Comparison of ENCODE assay signal across 7 cellular contexts in the genomic region with DNA sequence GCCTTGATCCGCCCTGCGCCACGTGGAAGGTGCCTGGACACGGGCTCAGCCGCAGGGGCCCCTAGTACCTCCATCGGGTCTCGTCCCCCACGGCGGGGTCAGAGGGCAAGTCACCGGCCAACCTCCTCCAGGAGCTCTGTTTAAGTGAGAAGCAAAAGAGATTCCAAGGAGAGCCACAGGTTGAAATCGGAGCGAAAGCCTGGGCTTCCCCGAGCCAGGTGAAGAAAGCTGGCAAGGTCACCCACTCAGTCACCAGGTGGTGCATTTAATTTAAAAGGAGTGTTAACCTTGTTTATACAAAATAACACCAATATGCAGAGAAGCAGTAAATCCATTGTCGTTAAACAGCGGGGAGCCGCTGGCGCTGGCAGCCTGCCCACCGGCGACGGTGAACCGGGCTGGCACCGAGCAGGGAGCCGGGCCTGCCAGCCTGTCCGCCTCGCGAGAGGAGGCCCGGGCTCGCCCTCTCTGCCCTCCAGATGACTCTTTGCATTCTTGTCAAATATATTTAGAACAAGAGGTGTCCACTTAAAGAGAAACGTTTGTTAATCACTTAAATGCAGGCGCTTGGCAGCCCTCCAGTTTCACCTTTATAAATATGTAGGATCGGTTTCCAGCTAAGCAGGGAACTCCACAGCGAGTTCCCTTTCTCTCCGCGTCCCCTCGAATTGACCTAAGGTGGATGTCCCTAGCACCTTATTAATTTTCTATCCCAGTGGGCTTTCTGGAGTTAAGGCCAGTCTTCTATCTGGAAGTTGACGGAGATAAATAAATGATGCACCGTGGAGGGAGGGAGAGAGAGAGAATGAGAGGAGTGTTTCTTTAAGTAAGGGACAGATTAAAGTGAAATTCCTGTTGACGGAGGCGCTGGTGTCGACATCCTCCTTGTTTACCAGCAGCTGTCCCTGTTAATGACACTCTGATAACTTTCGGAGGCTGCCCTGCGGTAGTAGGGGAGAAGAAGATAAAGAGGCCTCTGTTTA.
DNase-seq lines count a peak whose midpoint lies in the region; ATAC-seq and TF ChIP-seq lines count a peak whose summit lies in the region.

No MANE protein-coding gene starts in this region.

- ATAC-seq in HG02759 (IDR thresholded peaks at IDR 0.05; ENCODE audit: unreplicated experiment) = peak; percentile 47
- peak; percentile 57 for ATAC-seq in mucosa of descending colon

- H3K27me3 ChIP-seq in endodermal cell (ENCODE audit: control insufficient read depth, insufficient read depth, low read length, poor library complexity, severe bottlenecking) = no peaks in the 10 kb centered on the region

- peak overlapping the region; percentile 70 for H3K4me3 ChIP-seq in endodermal cell (ENCODE audit: low read length)
- H3K4me3 ChIP-seq in mucosa of descending colon = no peak overlapping the region

- peak overlapping the region; percentile 45 for H3K9ac ChIP-seq in endodermal cell (ENCODE audit: extremely low read depth, low read length, poor library complexity, severe bottlenecking)

- H3K27ac Mint-ChIP-seq in endodermal cell = peak overlapping the region; percentile 89

- no peak overlapping the region for H3K27ac ChIP-seq in endodermal cell (ENCODE audit: low read depth, low read length)

- DNase-seq in NCI-H510A (lab: John Stamatoyannopoulos, UW) = peak; percentile 53
- DNase-seq in endodermal cell = peak; percentile 85
- DNase-seq in mucosa of descending colon = peak; percentile 43 to 45 (median 44)
- no peak for DNase-seq in stimulated activated CD8-positive, alpha-beta memory T cell treated with anti-CD3 and anti-CD28 coated beads, Interleukin-4, amount 100 ng/mL, for 48 hours
- no peak for DNase-seq in AG08396 (ENCODE audit: low spot score)
- no peak for DNase-seq in superior temporal gyrus (ENCODE audit: extremely low spot score)

- peaks cover 29% of the 10 kb centered on the region for H3K4me1 Mint-ChIP-seq in endodermal cell

- H3K9me3 Mint-ChIP-seq in endodermal cell = peaks cover 10% of the 10 kb centered on the region

- 1 to 6% methylated on average over 14 to 42 of the region's 42 CpGs for WGBS in endodermal cell (ENCODE audit: insufficient coverage in 1 of 2, insufficient read length in 1 of 2), 2 experiments

- no peaks in the 10 kb centered on the region for H3K36me3 Mint-ChIP-seq in endodermal cell (ENCODE audit: low read depth)

- peaks cover 9% of the 10 kb centered on the region for H3K9me3 ChIP-seq in endodermal cell (ENCODE audit: control insufficient read depth, low read length)
- no peaks in the 10 kb centered on the region for H3K9me3 ChIP-seq in mucosa of descending colon

- H3K27me3 Mint-ChIP-seq in endodermal cell (ENCODE audit: insufficient read depth) = peaks cover 71% of the 10 kb centered on the region

- peaks cover 15% of the 10 kb centered on the region for H3K4me1 ChIP-seq in endodermal cell (ENCODE audit: control insufficient read depth, insufficient read depth, low read length)
- peaks cover 11% of the 10 kb centered on the region for H3K4me1 ChIP-seq in mucosa of descending colon (ENCODE audit: low read depth)

- H3K36me3 ChIP-seq in endodermal cell (ENCODE audit: control insufficient read depth, insufficient read depth, low read length) (no peaks in the 10 kb centered on the region), mucosa of descending colon (ENCODE audit: low read depth) (no peaks in the 10 kb centered on the region)

- intact Hi-C loops in mucosa of descending colon (cut with DNase I, micrococcal nuclease) = no loop called here

- peak; percentile 12 for TF ChIP-seq CTCF in endodermal cell (conservative IDR thresholded peaks at IDR 0.05)
- TF ChIP-seq CTCF in mucosa of descending colon (IDR thresholded peaks at IDR 0.05) = no peak

- H3K4me3 Mint-ChIP-seq in endodermal cell = peak overlapping the region; percentile 51

Comparison
In these comparisons a context has a peak if more than half of its experiments do, and no peak if none do; other contexts are left out.
1. DNase-seq: peak in NCI-H510A (single experiment), endodermal cell (single experiment) and mucosa of descending colon (3 of 3); none in stimulated activated CD8-positive, alpha-beta memory T cell treated with anti-CD3 and anti-CD28 coated beads, Interleukin-4, amount 100 ng/mL, for 48 hours (single experiment), AG08396 (single experiment) and superior temporal gyrus (single experiment).